In the genomic region with DNA sequence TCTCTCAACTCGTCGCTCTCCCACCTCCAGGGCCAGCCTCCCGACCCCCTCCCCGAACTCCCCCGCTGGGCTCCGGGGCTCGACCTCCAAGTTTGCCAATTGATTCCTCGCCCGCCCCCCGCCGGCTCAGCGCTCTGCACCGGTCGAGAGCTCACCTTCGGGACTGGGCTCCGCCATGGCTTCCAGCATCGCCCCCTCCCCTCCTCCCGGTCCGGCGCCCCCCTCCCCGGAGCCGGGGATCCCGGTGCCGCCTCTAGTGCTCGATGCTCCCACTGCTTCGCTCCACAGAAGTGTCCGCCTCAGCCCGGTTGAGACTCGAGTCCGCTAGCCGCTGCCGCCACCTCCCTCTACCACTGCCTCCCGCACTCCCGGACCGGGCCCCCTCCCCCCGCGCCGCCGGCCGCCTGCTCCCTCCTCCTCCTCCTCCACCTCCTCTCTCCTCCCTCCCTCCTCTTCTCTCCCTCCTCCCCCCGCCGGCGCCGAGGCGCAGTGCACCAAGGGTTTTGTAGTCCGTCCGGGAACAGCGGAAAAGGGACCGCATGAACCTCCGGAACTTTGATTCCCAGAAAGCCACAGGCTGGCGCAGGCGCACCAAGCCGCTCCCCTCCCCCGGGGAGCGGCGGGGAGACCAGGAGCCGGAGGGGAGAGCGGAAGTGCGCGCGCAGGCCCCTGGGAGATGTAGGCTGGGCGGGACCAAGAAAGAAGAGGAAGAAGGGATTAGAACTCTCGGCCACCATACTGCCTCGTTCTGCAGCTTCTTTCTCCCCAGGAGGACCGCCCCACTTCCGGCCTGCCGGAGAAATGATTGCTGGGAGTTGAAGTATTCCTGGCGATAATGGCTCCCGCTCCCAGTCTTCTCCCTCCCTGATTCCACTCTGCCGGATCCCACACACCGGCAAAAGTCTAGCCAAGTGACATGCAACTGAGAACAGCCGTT, we compare ENCODE assay signal across 8 cellular contexts. TPM values are rescaled to one million over a fixed set of nuclear protein-coding genes. Genes with fewer than 3 reads are reported as not detected.
DNase-seq lines count a peak whose midpoint lies in the region; ATAC-seq and TF ChIP-seq lines count a peak whose summit lies in the region.

A gene (minus strand): TSS at position 367 of the 937 bp plus-strand sequence. CDS start 178 bp downstream, at position 189.

- H3K4me3 ChIP-seq in GM23248 = peak within 1 kb of the TSS; percentile 99
- peak within 1 kb of the TSS; percentile 98 for H3K4me3 ChIP-seq in LNCaP clone FGC (ENCODE audit: low read depth, low read length)

- peak within 1 kb of the TSS; percentile 100 for H3K4me2 ChIP-seq in GM23248 (ENCODE audit: unreplicated experiment)

- H3K27me3 Mint-ChIP-seq in activated T-helper 17 cell treated with anti-CD3 and anti-CD28 coated beads, Interleukin-2, amount 50 U/mL, for 72 hours = no peaks in the 10 kb centered on the region
- H3K27me3 Mint-ChIP-seq in naive B cell = no peaks in the 10 kb centered on the region
- no peaks in the 10 kb centered on the region for H3K27me3 Mint-ChIP-seq in stimulated activated memory B cell treated with anti-CD40 and anti-IgM and Interleukin-4, amounts not matched to agents 10 μg/mL and 1 μg/mL and 100 μg/mL, for 72 hours

- H3K4me1 Mint-ChIP-seq in activated T-helper 17 cell treated with anti-CD3 and anti-CD28 coated beads, Interleukin-2, amount 50 U/mL, for 72 hours = peaks cover 50% of the 10 kb centered on the region
- peaks cover 61 to 73% (median 65%) of the 10 kb centered on the region in 3 donors for H3K4me1 Mint-ChIP-seq in naive B cell
- peaks cover 63% of the 10 kb centered on the region for H3K4me1 Mint-ChIP-seq in stimulated activated memory B cell treated with anti-CD40 and anti-IgM and Interleukin-4, amounts not matched to agents 10 μg/mL and 1 μg/mL and 100 μg/mL, for 72 hours

- no peaks in the 10 kb centered on the region for H3K9me3 Mint-ChIP-seq in activated T-helper 17 cell treated with anti-CD3 and anti-CD28 coated beads, Interleukin-2, amount 50 U/mL, for 72 hours
- peaks cover 0 to 4% (median 0%) of the 10 kb centered on the region in 7 donors for H3K9me3 Mint-ChIP-seq in naive B cell
- no peaks in the 10 kb centered on the region for H3K9me3 Mint-ChIP-seq in stimulated activated memory B cell treated with anti-CD40 and anti-IgM and Interleukin-4, amounts not matched to agents 10 μg/mL and 1 μg/mL and 100 μg/mL, for 72 hours

- H3K9me3 ChIP-seq in GM23248 (ENCODE audit: low read depth) = no peaks in the 10 kb centered on the region

- H3K27ac ChIP-seq in GM23248 = peak within 1 kb of the TSS; percentile 99
- peak within 1 kb of the TSS; percentile 95 for H3K27ac ChIP-seq in RWPE1

- H3K36me3 ChIP-seq in GM23248 (ENCODE audit: low read depth) = peaks cover 17% of the 10 kb centered on the region

- POLR2A ChIA-PET in RWPE1 (lab: Yijun Ruan, JAX; ENCODE audit: low non-redundant PET) = interaction anchor here (0.8 to 1.2 kb wide), 2 partner anchors 19 to 193 kb away, joined by 3 to 6 read pairs; a partner anchor contains a TSS

- no peaks in the 10 kb centered on the region for H4K20me1 ChIP-seq in GM23248 (ENCODE audit: insufficient read depth)

- H3K4me1 ChIP-seq in GM23248 (ENCODE audit: insufficient read depth) = peaks cover 32% of the 10 kb centered on the region

- no peaks in the 10 kb centered on the region for H3K27me3 ChIP-seq in GM23248 (replicated peaks; ENCODE audit: insufficient read depth)

- peak; percentile 71 for ATAC-seq in activated T-helper 17 cell treated with anti-CD3 and anti-CD28 coated beads, Interleukin-2, amount 50 U/mL, for 72 hours (replicated peaks)
- peak; percentile 59 to 61 for ATAC-seq in naive B cell (ENCODE audit: low read depth in 2 of 2)
- ATAC-seq in stimulated activated memory B cell treated with anti-CD40 and anti-IgM and Interleukin-4, amounts not matched to agents 10 μg/mL and 1 μg/mL and 100 μg/mL, for 72 hours = peak; percentile 75

- CTCF ChIA-PET in RWPE1 (lab: Yijun Ruan, JAX) = interaction anchor here (0.6 to 1.4 kb wide), 4 partner anchors 12 to 497 kb away, joined by 3 to 9 read pairs (median 4); a partner anchor contains a TSS

- 0 out of 2 replicates have a peak within 1 kb of the TSS, but pooled peaks have one; percentile 17 for H2AFZ ChIP-seq in GM23248

- H3K79me2 ChIP-seq in GM23248 (ENCODE audit: insufficient read depth) = peaks cover 71% of the 10 kb centered on the region

- H3F3A ChIP-seq in GM23248 (ENCODE audit: insufficient read depth) = peaks cover 55% of the 10 kb centered on the region

- peaks cover 98% of the 10 kb centered on the region for H3K36me3 Mint-ChIP-seq in activated T-helper 17 cell treated with anti-CD3 and anti-CD28 coated beads, Interleukin-2, amount 50 U/mL, for 72 hours (ENCODE audit: low read depth)
- peaks cover 4 to 32% of the 10 kb centered on the region in 2 donors for H3K36me3 Mint-ChIP-seq in naive B cell
- H3K36me3 Mint-ChIP-seq in stimulated activated memory B cell treated with anti-CD40 and anti-IgM and Interleukin-4, amounts not matched to agents 10 μg/mL and 1 μg/mL and 100 μg/mL, for 72 hours = peaks cover 49% of the 10 kb centered on the region

- peak within 1 kb of the TSS; percentile 87 for H3K4me3 Mint-ChIP-seq in activated T-helper 17 cell treated with anti-CD3 and anti-CD28 coated beads, Interleukin-2, amount 50 U/mL, for 72 hours
- peak within 1 kb of the TSS; percentile 87 to 100 (median 98) for H3K4me3 Mint-ChIP-seq in naive B cell
- peak within 1 kb of the TSS; percentile 90 for H3K4me3 Mint-ChIP-seq in stimulated activated memory B cell treated with anti-CD40 and anti-IgM and Interleukin-4, amounts not matched to agents 10 μg/mL and 1 μg/mL and 100 μg/mL, for 72 hours

- H3K27ac Mint-ChIP-seq in activated T-helper 17 cell treated with anti-CD3 and anti-CD28 coated beads, Interleukin-2, amount 50 U/mL, for 72 hours = peak within 1 kb of the TSS; percentile 93
- peak within 1 kb of the TSS; percentile 91 to 100 (median 98) for H3K27ac Mint-ChIP-seq in naive B cell
- peak within 1 kb of the TSS; percentile 94 for H3K27ac Mint-ChIP-seq in stimulated activated memory B cell treated with anti-CD40 and anti-IgM and Interleukin-4, amounts not matched to agents 10 μg/mL and 1 μg/mL and 100 μg/mL, for 72 hours

- in situ Hi-C loops in GM23248 (cut with MboI) = no loop called here

- DNase-seq in DMS53 treated with DMSO at 0.1 percent for 48 hours (lab: John Stamatoyannopoulos, UW; ENCODE audit: unreplicated experiment) = peak; percentile 99
- peak; percentile 100 for DNase-seq in GM23248
- peak; percentile 98 for DNase-seq in LNCaP clone FGC (ENCODE audit: low read depth)
- DNase-seq in RWPE1 (ENCODE audit: low spot score) = peak; percentile 99
- DNase-seq in fibroblast of gingiva (ENCODE audit: low read depth) = peak; percentile 99
- DNase-seq in naive B cell = peak; percentile 93

- H3K9ac ChIP-seq in GM23248 = peak within 1 kb of the TSS; percentile 99

- H3K9me2 ChIP-seq in GM23248 (ENCODE audit: insufficient read depth) = no peaks in the 10 kb centered on the region

- TF ChIP-seq CTCF in LNCaP clone FGC (IDR thresholded peaks at IDR 0.05; ENCODE audit: control insufficient read depth, extremely low read depth, insufficient read depth) (no peak), RWPE1 (conservative IDR thresholded peaks at IDR 0.05; ENCODE audit: low read depth) (no peak)

- 0 to 2% methylated on average over 40 to 69 of the region's 72 CpGs for WGBS in GM23248 (ENCODE audit: low coverage in 1 of 2, low lambda C conversion rate in 2 of 2, missing lambda C conversion rate in 2 of 2), 2 experiments

RNA-seq across cellular contexts. Expression of the gene that starts here (rescaled TPM):
- 32.0 and 42.6 TPM in 2 replicates for total RNA-seq in GM23248 (2014; rRNA removed; shearing (Covaris generic))
- polyA plus RNA-seq in GM23248 (2016; fragmentation: Nextera tagmentation; extraction: Ambion mirVana) (40.7 and 45.6 TPM in 2 replicates), naive B cell (ENCODE audit: low read depth in 6 of 6) (10 to 100 TPM; 11.9 to 24.2 (median 20.5) TPM)
- total RNA-seq in activated T-helper 17 cell treated with anti-CD3 and anti-CD28 coated beads, Interleukin-2, amount 50 U/mL, for 72 hours = 10 to 100 TPM; 43.5 to 52.3 TPM

Comparison
In these comparisons a context has a peak if more than half of its experiments do, and no peak if none do; other contexts are left out.
1. Peak in every context shown above with its lines: DNase-seq, ATAC-seq, H3K4me3 ChIP-seq and H3K27ac ChIP-seq.